11 cellular contexts compared by ENCODE assay signal in the genomic region with DNA sequence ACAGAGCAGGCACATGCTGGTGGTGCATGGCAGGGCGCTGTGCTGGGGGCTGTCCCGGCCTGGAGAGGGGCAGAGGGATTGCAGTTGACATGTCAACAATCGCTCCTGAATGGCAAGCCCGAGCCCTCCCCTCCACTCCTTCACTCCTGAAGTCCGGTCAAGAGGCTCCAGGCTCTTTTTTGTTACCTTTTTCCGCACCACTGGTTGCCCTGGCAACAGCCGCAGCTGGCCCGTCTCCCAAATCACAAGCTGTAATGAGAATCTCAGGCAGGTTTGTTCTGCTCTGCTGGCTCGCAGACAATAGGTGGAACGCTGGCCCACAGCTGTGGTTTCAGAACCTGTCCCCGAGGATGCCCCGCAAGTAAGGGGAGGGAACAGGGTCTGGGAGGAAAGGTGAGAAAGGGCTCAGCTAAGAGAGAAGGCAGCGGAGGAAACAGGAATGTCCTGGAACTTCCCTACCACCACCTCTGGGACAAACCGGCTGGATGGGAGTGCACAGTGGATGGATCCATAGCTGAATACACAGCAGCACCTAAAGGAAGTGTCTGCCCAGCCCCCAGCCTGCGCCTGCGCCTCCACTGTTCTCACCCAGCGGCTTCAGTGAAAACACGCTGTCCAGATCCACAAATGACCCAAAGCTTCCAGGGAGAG. TPM values are rescaled to one million over a fixed set of nuclear protein-coding genes. Genes with fewer than 3 reads are reported as not detected.
DNase-seq lines count a peak whose midpoint lies in the region; ATAC-seq, FAIRE-seq and TF ChIP-seq lines count a peak whose summit lies in the region.
"Had no signal": no experiment of that assay in that cellular context is flagged by ENCODE, and none has a peak within 500 bp of the region (broad histone marks: within the 10 kb centered on the region; RNA-seq: fewer than 3 reads in every experiment).

No MANE protein-coding gene starts in this region.

- peak overlapping the region; percentile 74 to 93 (median 77) for H3K27ac Mint-ChIP-seq in nephron

- H3K27me3 ChIP-seq in bronchial epithelial cell (ENCODE audit: control insufficient read depth, insufficient read depth, low read length) = no peaks in the 10 kb centered on the region

- ATAC-seq in GM21576 (IDR thresholded peaks at IDR 0.05; ENCODE audit: unreplicated experiment) (peak; percentile 34), GM21717 (IDR thresholded peaks at IDR 0.05; ENCODE audit: unreplicated experiment) (no peak)
- ATAC-seq in activated CD4-positive, CD25-positive, alpha-beta regulatory T cell treated with anti-CD3 and anti-CD28 coated beads, Interleukin-2, amount 50 U/mL, for 24 hours = no peak

- no peaks in the 10 kb centered on the region for H3K36me3 ChIP-seq in bronchial epithelial cell (ENCODE audit: control insufficient read depth, insufficient read depth, low read length)

- H3K27me3 Mint-ChIP-seq in nephron (ENCODE audit: low read depth) = peaks cover 17% of the 10 kb centered on the region

- H3K27ac ChIP-seq in 22Rv1 = peak overlapping the region; percentile 69

- DNase-seq in NCI-H1436 treated with DMSO at 0.1 percent for 48 hours (lab: John Stamatoyannopoulos, UW) = peak; percentile 62
- peak; percentile 83 for DNase-seq in bronchial epithelial cell (ENCODE audit: low read depth)
- no peak for DNase-seq in KG1 (lab: John Stamatoyannopoulos, UW)
- DNase-seq: CD4-positive, CD25-positive, alpha-beta regulatory T cell had no signal

- H3K36me3 Mint-ChIP-seq in nephron (ENCODE audit: low read depth) = no peaks in the 10 kb centered on the region
- H3K36me3 Mint-ChIP-seq: CD4-positive, CD25-positive, alpha-beta regulatory T cell had no signal

- H3K4me1 Mint-ChIP-seq in nephron = peaks cover 45% of the 10 kb centered on the region

- no peak for TF ChIP-seq CTCF in 22Rv1 (IDR thresholded peaks at IDR 0.05)
- no peak for TF ChIP-seq CTCF in bronchial epithelial cell (IDR thresholded peaks at IDR 0.05; ENCODE audit: insufficient read depth, low read length, severe bottlenecking)
- TF ChIP-seq CTCF in nephron (IDR thresholded peaks at IDR 0.05; ENCODE audit: unreplicated experiment in 3 of 3) = no peak

- H3K4me3 ChIP-seq in bronchial epithelial cell (ENCODE audit: low read depth, low read length) = no peak overlapping the region

- FAIRE-seq in bronchial epithelial cell (lab: Jason Lieb, UNC) = no peak

- H3K4me3 Mint-ChIP-seq in nephron = peak overlapping the region; percentile 1 to 36 (median 21)
- H3K4me3 Mint-ChIP-seq: CD4-positive, CD25-positive, alpha-beta regulatory T cell had no signal

- peaks cover 7% of the 10 kb centered on the region for H3K9me3 Mint-ChIP-seq in nephron
- H3K9me3 Mint-ChIP-seq: CD4-positive, CD25-positive, alpha-beta regulatory T cell had no signal

RNA-seq across cellular contexts. Expression of a gene that starts 58.9 kb away (rescaled TPM):
- total RNA-seq in bronchial epithelial cell = 0.53 and 1.0 TPM in 2 replicates
- total RNA-seq: CD4-positive, CD25-positive, alpha-beta regulatory T cell; liver; T-helper 2 cell treated with Interferon-gamma antibody and Interleukin-4, amounts not matched to agents 100 ng/mL and 5 ng/mL, for 36 hours had no signal
